ENCODE assay signal across 33 cellular contexts in the genomic region with DNA sequence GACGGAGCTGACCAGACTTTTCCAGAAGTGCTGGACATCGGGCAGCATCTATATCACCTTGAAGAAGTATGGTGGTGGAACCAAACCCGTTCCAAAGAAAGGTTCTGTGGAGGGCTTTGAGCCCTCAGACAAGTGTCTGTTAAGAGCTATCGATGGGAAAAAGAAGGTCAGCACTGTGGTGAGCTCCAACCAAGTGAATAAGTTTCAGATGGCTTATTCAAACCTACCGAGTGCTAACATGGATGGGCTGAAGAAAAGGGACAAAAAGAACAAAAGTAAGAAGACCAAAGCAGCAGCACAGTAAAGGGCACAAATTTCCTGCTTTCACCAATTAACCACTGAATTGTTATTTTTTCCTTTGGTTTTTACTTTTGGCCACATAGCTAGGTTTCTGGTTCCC. TPM values are rescaled to one million over a fixed set of nuclear protein-coding genes. Genes with fewer than 3 reads are reported as not detected.
DNase-seq lines count a peak whose midpoint lies in the region; ATAC-seq, FAIRE-seq and TF ChIP-seq lines count a peak whose summit lies in the region.
"Had no signal": no experiment of that assay in that cellular context is flagged by ENCODE, and none has a peak within 500 bp of the region (broad histone marks: within the 10 kb centered on the region; RNA-seq: fewer than 3 reads in every experiment).

No MANE protein-coding gene starts in this region.

- peaks cover 61% of the 10 kb centered on the region for H3K4me1 Mint-ChIP-seq in activated CD4-positive, alpha-beta T cell treated with anti-CD3 and anti-CD28 coated beads for 36 hours
- peaks cover 33% of the 10 kb centered on the region for H3K4me1 Mint-ChIP-seq in T-helper 17 cell

- SMC1A ChIA-PET in GM12878 (lab: Charles Lee; ENCODE audit: uncharacterized antibody, unreplicated experiment): interaction anchor here (0.8 to 1.2 kb wide), 4 partner anchors 10 to 100 kb away, joined by 3 read pairs; a partner anchor contains a TSS

- no peaks in the 10 kb centered on the region; the same call in 1 of the 2 replicates for H3K4me1 ChIP-seq in GM12878 (ENCODE audit: control insufficient read depth, insufficient read depth, low read length)

- no peaks in the 10 kb centered on the region for H3K27me3 ChIP-seq in GM12878 (replicated peaks in 1 of 2; ENCODE audit: control insufficient read depth in 2 of 2, insufficient read depth in 2 of 2, low read length in 1 of 2)
- H3K27me3 ChIP-seq: breast epithelium, ovary had no signal

- TF ChIP-seq CTCF in GM12878 (IDR thresholded peaks at IDR 0.05 in 2 of 3, conservative IDR thresholded peaks at IDR 0.05 in 1 of 3; ENCODE audit: control insufficient read depth in 2 of 3, extremely low read depth in 1 of 3, insufficient read depth in 1 of 3, low read depth in 3 of 3, low read length in 3 of 3): no peak

- peaks cover 23% of the 10 kb centered on the region for H3K79me2 ChIP-seq in GM12878 (ENCODE audit: control insufficient read depth, insufficient read depth, low read length)

- 60% methylated on average over 5 of the region's 5 CpGs for WGBS in GM12878 (ENCODE audit: insufficient coverage, insufficient replicate concordance, low lambda C conversion rate, missing lambda C conversion rate)

- 0 out of 2 replicates have a peak, but pooled peaks cover 3% of the 10 kb centered on the region for H4K20me1 ChIP-seq in GM12878 (ENCODE audit: control insufficient read depth, insufficient read depth)

- H3K4me2 ChIP-seq in GM12878 (ENCODE audit: control insufficient read depth, insufficient read depth): no peak overlapping the region
- H3K4me2 ChIP-seq: PC-9 had no signal

- no peak overlapping the region for H3K4me3 Mint-ChIP-seq in activated CD4-positive, alpha-beta T cell treated with anti-CD3 and anti-CD28 coated beads for 36 hours
- no peak overlapping the region for H3K4me3 Mint-ChIP-seq in T-helper 17 cell
- H3K4me3 Mint-ChIP-seq: nephron had no signal

- no peak for TF ChIP-seq EP300 in GM12878 (IDR thresholded peaks at IDR 0.05; ENCODE audit: borderline replicate concordance in 1 of 2, control insufficient read depth in 1 of 2, low read depth in 2 of 2, low read length in 2 of 2)

- CTCF ChIA-PET in activated CD4-positive, alpha-beta T cell treated with anti-CD3 and anti-CD28 coated beads for 36 hours (lab: Charles Lee): interaction anchor here (1.0 to 1.3 kb wide), 4 partner anchors 55 to 262 kb away, joined by 3 to 4 read pairs (median 3); a partner anchor contains a TSS
- CTCF ChIA-PET in GM12878 (lab: Yijun Ruan, JAX): no interaction called here

- H3K27ac Mint-ChIP-seq in activated CD4-positive, alpha-beta T cell treated with anti-CD3 and anti-CD28 coated beads for 36 hours: peak overlapping the region; percentile 52
- H3K27ac Mint-ChIP-seq in T-helper 17 cell: peak overlapping the region; percentile 77
- H3K27ac Mint-ChIP-seq: nephron had no signal

- H3K27ac ChIP-seq in GM12878 (ENCODE audit: control insufficient read depth, insufficient read depth): no peak overlapping the region
- H3K27ac ChIP-seq: 22Rv1, breast epithelium, lower lobe of right lung, ovary, PC-9, VCaP had no signal

- peaks cover 8 to 33% of the 10 kb centered on the region in 2 experiments for H3K36me3 ChIP-seq in GM12878 (ENCODE audit: control insufficient read depth in 2 of 2, insufficient read depth in 2 of 2, low read length in 1 of 2)
- H3K36me3 ChIP-seq: ovary had no signal

- H3K9me3 Mint-ChIP-seq in activated CD4-positive, alpha-beta T cell treated with anti-CD3 and anti-CD28 coated beads for 36 hours (ENCODE audit: low read depth): no peaks in the 10 kb centered on the region
- H3K9me3 Mint-ChIP-seq: nephron had no signal

- no TSS peak for BruUV-seq in GM12878 (replicated peaks; lab: Mats Ljungman, UMichigan)

- no peak for TF ChIP-seq RAD21 in GM12878 (IDR thresholded peaks at IDR 0.05; ENCODE audit: insufficient read depth, low read depth, low read length)

- no peaks in the 10 kb centered on the region for H3K27me3 Mint-ChIP-seq in activated CD4-positive, alpha-beta T cell treated with anti-CD3 and anti-CD28 coated beads for 36 hours
- H3K27me3 Mint-ChIP-seq in T-helper 17 cell: no peaks in the 10 kb centered on the region

- intact Hi-C loops in activated CD4-positive, alpha-beta T cell treated with anti-CD3 and anti-CD28 coated beads for 36 hours (cut with DNase I, micrococcal nuclease): no loop called here
- intact Hi-C loops in GM12878 (cut with micrococcal nuclease; ENCODE audit: unreplicated experiment): no loop called here

- FAIRE-seq in GM12878 (lab: Jason Lieb, UNC): no peak
- FAIRE-seq: colon, HepG2, urothelium cell line had no signal

- peak; percentile 47 for ATAC-seq in activated CD4-positive, alpha-beta T cell treated with anti-CD3 and anti-CD28 coated beads for 36 hours
- ATAC-seq in T-helper 17 cell: no peak
- ATAC-seq in GM12878: peak; percentile 38; the same call in 2 of the 3 replicates
- ATAC-seq in stimulated activated naive CD8-positive, alpha-beta T cell treated with anti-CD3 and anti-CD28 coated beads, Interleukin-15, Interleukin-2, amounts not matched to agents 100 U/mL and 50 U/mL, for 24 hours: peak; percentile 90
- no peak for ATAC-seq in HG03025 (IDR thresholded peaks at IDR 0.05; ENCODE audit: low FRiP score, unreplicated experiment)
- ATAC-seq: HepG2, lower lobe of right lung had no signal

- no peak overlapping the region for H3K4me3 ChIP-seq in GM12878
- H3K4me3 ChIP-seq: breast epithelium, lower lobe of right lung, ovary, PC-9 had no signal

- TF ChIP-seq POLR2A in GM12878 (IDR thresholded peaks at IDR 0.05; ENCODE audit: low read depth, low read length): no peak

- RAD21 ChIA-PET in GM12878 (lab: Charles Lee; ENCODE audit: unreplicated experiment): no interaction called here

- no peak overlapping the region; the same call in 1 of the 2 replicates for H3K9ac ChIP-seq in GM12878 (ENCODE audit: control insufficient read depth, insufficient read depth, low read length)

- H2AFZ ChIP-seq in GM12878 (ENCODE audit: control insufficient read depth, low read depth, low read length): no peak overlapping the region
- H2AFZ ChIP-seq: PC-9 had no signal

- peaks cover 62% of the 10 kb centered on the region for H3K36me3 Mint-ChIP-seq in activated CD4-positive, alpha-beta T cell treated with anti-CD3 and anti-CD28 coated beads for 36 hours (ENCODE audit: low read depth)
- H3K36me3 Mint-ChIP-seq in T-helper 17 cell (ENCODE audit: low read depth): no peaks in the 10 kb centered on the region

- H3K9me3 ChIP-seq in T-helper 17 cell (ENCODE audit: control insufficient read depth, low read length, poor library complexity, severe bottlenecking): no peaks in the 10 kb centered on the region
- no peaks in the 10 kb centered on the region for H3K9me3 ChIP-seq in GM12878 (replicated peaks; ENCODE audit: control insufficient read depth, insufficient read depth, low read length)
- H3K9me3 ChIP-seq: breast epithelium, lower lobe of right lung, ovary had no signal

- POLR2A ChIA-PET in activated CD4-positive, alpha-beta T cell treated with anti-CD3 and anti-CD28 coated beads for 36 hours (lab: Charles Lee): interaction anchor here (0.6 kb wide), 1 partner anchor 132 kb away, joined by 3 read pairs; no protein-coding TSS in a partner anchor
- POLR2A ChIA-PET in GM12878 (lab: Charles Lee): interaction anchor here (0.5 to 0.6 kb wide), 2 partner anchors 9 to 30 kb away, joined by 3 to 4 read pairs; no protein-coding TSS in a partner anchor

- DNase-seq in activated CD4-positive, alpha-beta T cell treated with anti-CD3 and anti-CD28 coated beads for 36 hours: no peak
- DNase-seq in activated CD4-positive, alpha-beta T cell treated with anti-CD3 and anti-CD28 coated beads, Interleukin-2, amount 50 U/mL, for 4 hours: no peak
- DNase-seq in T-helper 17 cell (no peak), GM12878 (ENCODE audit: low read depth, low spot score) (no peak), hypothalamus (lab: John Stamatoyannopoulos, UW) (no peak), COR-L47 (lab: John Stamatoyannopoulos, UW) (no peak)
- DNase-seq in stimulated activated naive CD8-positive, alpha-beta T cell treated with anti-CD3 and anti-CD28 coated beads, Interleukin-15, Interleukin-2, amounts not matched to agents 100 U/mL and 50 U/mL, for 24 hours: no peak
- DNase-seq: activated naive CD4-positive, alpha-beta T cell; effector CD8-positive, alpha-beta T cell; erythroblast; kidney glomerular epithelial cell; lower lobe of right lung; NCI-H1048; NCI-H1694 treated with DMSO at 0.1 percent for 48 hours; NCI-H2171 treated with DMSO at 0.1 percent for 48 hours; NCI-H524 treated with DMSO at 0.1 percent for 48 hours; NK-92 treated with Interleukin-12 subunit alpha and Interleukin-12 subunit beta, amount 100 ng/mL, for 24 hours; ovary; PC-9; Right ventricle myocardium superior; T-helper 9 cell had no signal

- in situ Hi-C loops in GM12878 (cut with MboI): no loop called here

RNA-seq across cellular contexts. Expression of a gene that starts 6.9 kb away (rescaled TPM):
- total RNA-seq in activated CD4-positive, alpha-beta T cell treated with anti-CD3 and anti-CD28 coated beads for 36 hours: 10 to 100 TPM; 63.5 to 93.0 TPM
- total RNA-seq in T-helper 17 cell (100 to 1,000 TPM; 191 to 201 TPM), GM12878 (2014; rRNA removed) (19.5 and 26.1 TPM in 2 replicates), GM12878 (2014; rRNA removed; fragmentation: Illumina TruSeq; extraction: Trizol) (26.1 and 28.4 TPM in 2 replicates), GM12878 (2021) (40.1 and 45.8 TPM in 2 replicates)
- total RNA-seq in GM12878 (2013; cell fraction: nucleolus; rRNA removed): 109 and 115 TPM in 2 replicates
- polyA plus RNA-seq in GM12878 (2011; ENCODE audit: low read depth): 16.9 TPM
- polyA plus RNA-seq in GM12878 (2011; rRNA removed) (20.5 and 24.2 TPM in 2 replicates), GM12878 (2014; fragmentation: Illumina TruSeq; extraction: Trizol) (30.6 and 40.2 TPM in 2 replicates), GM12878 (2014; fragmentation: Nextera tagmentation; extraction: Ambion mirVana) (1 to 10 TPM; 6.6 to 8.7 TPM), GM12878 (2014; rRNA removed) (15.9 and 19.9 TPM in 2 replicates), GM12878 (2016; fragmentation: Nextera tagmentation; extraction: Ambion mirVana) (10 to 100 TPM; 41.2 to 44.5 TPM)
- 21.1 and 27.5 TPM in 2 replicates for polyA plus RNA-seq in GM12878 (2011; cell fraction: cytosol; rRNA removed)
- polyA plus RNA-seq in GM12878 (2011; cell fraction: nucleus; rRNA removed): 47.7 and 49.1 TPM in 2 replicates
- 20.5 and 24.9 TPM in 2 replicates for polyA plus RNA-seq in GM12878 (2012)
- polyA minus RNA-seq in GM12878 (2011; rRNA and poly(A)+ RNA removed): 43.1 and 50.0 TPM in 2 replicates
- polyA minus RNA-seq in GM12878 (2011; cell fraction: cytosol; rRNA and poly(A)+ RNA removed): 14.2 and 15.8 TPM in 2 replicates
- polyA minus RNA-seq in GM12878 (2011; cell fraction: nucleus; rRNA and poly(A)+ RNA removed): 27.4 and 50.0 TPM in 2 replicates

RNA-seq across cellular contexts. Expression of a gene that starts 31.4 kb away (rescaled TPM):
- 10 to 100 TPM; 14.1 to 15.4 TPM for total RNA-seq in activated CD4-positive, alpha-beta T cell treated with anti-CD3 and anti-CD28 coated beads for 36 hours
- total RNA-seq in T-helper 17 cell: 10 to 100 TPM; 58.9 to 68.6 TPM
- total RNA-seq in GM12878 (2013; cell fraction: nucleolus; rRNA removed): 18.9 and 25.4 TPM in 2 replicates
- 16.8 and 21.3 TPM in 2 replicates for total RNA-seq in GM12878 (2014; rRNA removed)
- 10.9 and 11.9 TPM in 2 replicates for total RNA-seq in GM12878 (2014; rRNA removed; fragmentation: Illumina TruSeq; extraction: Trizol)
- total RNA-seq in GM12878 (2021): 21.2 and 24.8 TPM in 2 replicates
- polyA plus RNA-seq in GM12878 (2011; ENCODE audit: low read depth): 20.4 TPM
- 9.3 and 17.5 TPM in 2 replicates for polyA plus RNA-seq in GM12878 (2011; rRNA removed)
- 20.8 and 23.2 TPM in 2 replicates for polyA plus RNA-seq in GM12878 (2011; cell fraction: cytosol; rRNA removed)
- polyA plus RNA-seq in GM12878 (2011; cell fraction: nucleus; rRNA removed): 23.2 and 28.5 TPM in 2 replicates
- 30.8 and 33.5 TPM in 2 replicates for polyA plus RNA-seq in GM12878 (2012)
- 15.4 and 24.6 TPM in 2 replicates for polyA plus RNA-seq in GM12878 (2014; fragmentation: Illumina TruSeq; extraction: Trizol)
- polyA plus RNA-seq in GM12878 (2014; fragmentation: Nextera tagmentation; extraction: Ambion mirVana): 1 to 10 TPM; 2.1 to 3.3 TPM
- 24.5 and 25.8 TPM in 2 replicates for polyA plus RNA-seq in GM12878 (2014; rRNA removed)
- polyA plus RNA-seq in GM12878 (2016; fragmentation: Nextera tagmentation; extraction: Ambion mirVana): 10 to 100 TPM; 18.7 to 29.6 TPM
- polyA minus RNA-seq in GM12878 (2011; rRNA and poly(A)+ RNA removed): 10.5 and 29.3 TPM in 2 replicates
- 8.6 and 10.8 TPM in 2 replicates for polyA minus RNA-seq in GM12878 (2011; cell fraction: cytosol; rRNA and poly(A)+ RNA removed)
- 12.2 and 18.0 TPM in 2 replicates for polyA minus RNA-seq in GM12878 (2011; cell fraction: nucleus; rRNA and poly(A)+ RNA removed)

RNA-seq across cellular contexts. Expression of a gene that starts 52.5 kb away (rescaled TPM):
- not detected for total RNA-seq in activated CD4-positive, alpha-beta T cell treated with anti-CD3 and anti-CD28 coated beads for 36 hours
- total RNA-seq in T-helper 17 cell (not detected), GM12878 (2014; rRNA removed) (not detected in 2 replicates), GM12878 (2014; rRNA removed; fragmentation: Illumina TruSeq; extraction: Trizol) (not detected in 2 replicates), GM12878 (2021) (not detected in 2 replicates)
- not detected in 2 replicates for total RNA-seq in GM12878 (2013; cell fraction: nucleolus; rRNA removed)
- not detected for polyA plus RNA-seq in GM12878 (2011; ENCODE audit: low read depth)
- polyA plus RNA-seq in GM12878 (2011; rRNA removed) (not detected in 2 replicates), GM12878 (2014; fragmentation: Illumina TruSeq; extraction: Trizol) (not detected in 2 replicates), GM12878 (2014; fragmentation: Nextera tagmentation; extraction: Ambion mirVana) (not detected), GM12878 (2014; rRNA removed) (not detected in 2 replicates), GM12878 (2016; fragmentation: Nextera tagmentation; extraction: Ambion mirVana) (not detected)
- polyA plus RNA-seq in GM12878 (2011; cell fraction: cytosol; rRNA removed): not detected in 2 replicates
- not detected in 2 replicates for polyA plus RNA-seq in GM12878 (2011; cell fraction: nucleus; rRNA removed)
- not detected in 2 replicates for polyA plus RNA-seq in GM12878 (2012)
- not detected in 2 replicates for polyA minus RNA-seq in GM12878 (2011; rRNA and poly(A)+ RNA removed)
- polyA minus RNA-seq in GM12878 (2011; cell fraction: cytosol; rRNA and poly(A)+ RNA removed): not detected in 2 replicates
- polyA minus RNA-seq in GM12878 (2011; cell fraction: nucleus; rRNA and poly(A)+ RNA removed): not detected in 2 replicates
- total RNA-seq: breast epithelium, G401, H4, HepG2, LHCN-M2, lower lobe of right lung, ovary, PC-9, Right ventricle myocardium superior, temporal lobe had no signal
- polyA plus RNA-seq: HepG2, ovary had no signal

Comparison
In these comparisons a context has a peak if more than half of its experiments do, and no peak if none do; other contexts are left out.
1. ATAC-seq: peak in activated CD4-positive, alpha-beta T cell treated with anti-CD3 and anti-CD28 coated beads for 36 hours (single experiment), GM12878 (single experiment) and stimulated activated naive CD8-positive, alpha-beta T cell treated with anti-CD3 and anti-CD28 coated beads, Interleukin-15, Interleukin-2, amounts not matched to agents 100 U/mL and 50 U/mL, for 24 hours (single experiment); none in T-helper 17 cell (single experiment) and HG03025 (single experiment).